In genomic region chr6:106560966-106561740, GRCh38 we compare ENCODE assay signal across 12 cellular contexts.
A peak's percentile ranks its signal among the peaks of the same experiment; 100 is the strongest.
DNase-seq lines count a peak whose midpoint lies in the region; ATAC-seq, FAIRE-seq and TF ChIP-seq lines count a peak whose summit lies in the region.
"Had no signal": no experiment of that assay in that cellular context is flagged by ENCODE, and none has a peak within 500 bp of the region (broad histone marks: within the 10 kb centered on the region; RNA-seq: fewer than 3 reads in every experiment).

No MANE protein-coding gene starts in this region.

- H3K79me2 ChIP-seq in Karpas-422 (ENCODE audit: low read length) (no peaks in the 10 kb centered on the region), astrocyte (ENCODE audit: insufficient read depth, low read length) (no peaks in the 10 kb centered on the region)

- intact Hi-C loops in gastrocnemius medialis (cut with DNase I; ENCODE audit: low total_unique reads), result no loop called here

- H2AFZ ChIP-seq in Karpas-422 (ENCODE audit: low read length) (no peak overlapping the region), astrocyte (ENCODE audit: low read depth, low read length) (no peak overlapping the region)

- H3K4me3 ChIP-seq in Karpas-422 (ENCODE audit: low read length) (no peak overlapping the region), astrocyte (ENCODE audit: insufficient read depth, low read depth, low read length) (no peak overlapping the region), gastrocnemius medialis (no peak overlapping the region)
- H3K4me3 ChIP-seq: lower lobe of right lung had no signal

- in situ Hi-C loops in gastrocnemius medialis (cut with MboI; ENCODE audit: low sequenced_read_pairs in 4 of 4), result loop anchor here (10.0 to 25.0 kb wide), 4 partner anchors 216 to 1124 kb away; partner anchors contain the start of gene ATG5 (in 1 of the 4)

- no peak for TF ChIP-seq POLR2A in gastrocnemius medialis (IDR thresholded peaks at IDR 0.05)

- no peaks in the 10 kb centered on the region for H3K36me3 Mint-ChIP-seq in astrocyte (ENCODE audit: low read depth, unreplicated experiment)
- H3K36me3 Mint-ChIP-seq in naive B cell, result peaks cover 0 to 15% of the 10 kb centered on the region in 2 donors

- H3K27ac ChIP-seq in Karpas-422 (ENCODE audit: low read length) (peak overlapping the region; percentile 15; the same call in 1 of the 2 replicates), astrocyte (ENCODE audit: low read depth, low read length) (no peak overlapping the region), gastrocnemius medialis (no peak overlapping the region)
- H3K27ac ChIP-seq: lower lobe of right lung had no signal

- H3K27me3 ChIP-seq in Karpas-422 (ENCODE audit: low read length), result no peaks in the 10 kb centered on the region
- H3K27me3 ChIP-seq in astrocyte (ENCODE audit: insufficient read depth, low read length), result no peaks in the 10 kb centered on the region
- H3K27me3 ChIP-seq in gastrocnemius medialis, result no peaks in the 10 kb centered on the region

- no peak overlapping the region for H3K9ac ChIP-seq in Karpas-422 (ENCODE audit: low read length)
- H3K9ac ChIP-seq in astrocyte (ENCODE audit: low read length), result no peak overlapping the region

- H3K4me1 ChIP-seq in Karpas-422 (ENCODE audit: low read length), result peaks cover 18% of the 10 kb centered on the region
- peaks cover 7% of the 10 kb centered on the region for H3K4me1 ChIP-seq in astrocyte (ENCODE audit: insufficient read depth, low read length)
- H3K4me1 ChIP-seq in gastrocnemius medialis, result peaks cover 0 to 11% of the 10 kb centered on the region in 2 donors
- H3K4me1 ChIP-seq: lower lobe of right lung had no signal

- no peak for FAIRE-seq in astrocyte (lab: Jason Lieb, UNC)
- FAIRE-seq: G401.6 had no signal

- H3K9me3 ChIP-seq in Karpas-422 (ENCODE audit: low read length) (no peaks in the 10 kb centered on the region), astrocyte (ENCODE audit: insufficient read depth, low read depth, low read length) (no peaks in the 10 kb centered on the region), gastrocnemius medialis (no peaks in the 10 kb centered on the region)
- H3K9me3 ChIP-seq: lower lobe of right lung had no signal

- no peaks in the 10 kb centered on the region for H3K9me3 Mint-ChIP-seq in astrocyte (ENCODE audit: unreplicated experiment)
- H3K9me3 Mint-ChIP-seq in naive B cell, result no peaks in the 10 kb centered on the region

- ATAC-seq in naive B cell (ENCODE audit: low read depth in 2 of 2) (no peak), GM21717 (IDR thresholded peaks at IDR 0.05; ENCODE audit: unreplicated experiment) (no peak), gastrocnemius medialis (no peak)
- ATAC-seq: lower lobe of right lung, Panc1 had no signal

- H3K36me3 ChIP-seq in Karpas-422 (ENCODE audit: insufficient read depth, low read length) (peaks cover 75% of the 10 kb centered on the region), astrocyte (ENCODE audit: insufficient read depth, low read length) (no peaks in the 10 kb centered on the region), gastrocnemius medialis (no peaks in the 10 kb centered on the region)

- no peaks in the 10 kb centered on the region for H3K9me2 ChIP-seq in Karpas-422 (replicated peaks; ENCODE audit: insufficient read depth, low read length)

- TF ChIP-seq CTCF in astrocyte (IDR thresholded peaks at IDR 0.05; ENCODE audit: insufficient read depth, low read depth, low read length) (no peak), gastrocnemius medialis (IDR thresholded peaks at IDR 0.05 in 4 of 5, conservative IDR thresholded peaks at IDR 0.05 in 1 of 5) (no peak)

- H3K27me3 Mint-ChIP-seq in astrocyte (ENCODE audit: low read depth, unreplicated experiment), result no peaks in the 10 kb centered on the region
- H3K27me3 Mint-ChIP-seq in naive B cell, result no peaks in the 10 kb centered on the region

- H3K4me1 Mint-ChIP-seq in astrocyte (ENCODE audit: low read depth, unreplicated experiment) (peaks cover 9% of the 10 kb centered on the region), naive B cell (peaks cover 0 to 9% (median 0%) of the 10 kb centered on the region in 3 donors)

- H3K4me3 Mint-ChIP-seq in astrocyte (ENCODE audit: unreplicated experiment) (no peak overlapping the region), naive B cell (no peak overlapping the region)

- H4K20me1 ChIP-seq in Karpas-422 (ENCODE audit: insufficient read depth, low read depth, low read length) (no peaks in the 10 kb centered on the region), astrocyte (ENCODE audit: insufficient read depth, low read length) (no peaks in the 10 kb centered on the region)

- H3K4me2 ChIP-seq in Karpas-422 (ENCODE audit: low read depth, low read length, poor library complexity, severe bottlenecking) (no peak overlapping the region), astrocyte (ENCODE audit: low read length) (peak overlapping the region; percentile 2)

- DNase-seq in AML-193 (lab: John Stamatoyannopoulos, UW) (peak; percentile 37 to 52), Karpas-422 (no peak), astrocyte (ENCODE audit: low read depth) (peak; percentile 51), naive B cell (no peak), HK-2 (ENCODE audit: unreplicated experiment) (no peak), gastrocnemius medialis (no peak), NCI-H2196 (lab: John Stamatoyannopoulos, UW; ENCODE audit: unreplicated experiment) (no peak)
- DNase-seq: dermis blood vessel endothelial cell, lower lobe of right lung had no signal

- H3K27ac Mint-ChIP-seq in astrocyte (ENCODE audit: unreplicated experiment), result no peak overlapping the region
- peak overlapping the region in 5 of 6 donors; percentile 18 to 64 (median 39) for H3K27ac Mint-ChIP-seq in naive B cell

Comparison
In these comparisons a context has a peak if more than half of its experiments do, and no peak if none do; other contexts are left out.
1. DNase-seq: peak in AML-193 (2 of 2) and astrocyte (single experiment); none in Karpas-422 (single experiment), naive B cell (single experiment), HK-2 (single experiment), gastrocnemius medialis (0 of 2) and NCI-H2196 (single experiment).